Comparison of ENCODE assay signal across 17 cellular contexts in genomic region chr7:84746347-84746746, GRCh38.
DNase-seq lines count a peak whose midpoint lies in the region; ATAC-seq and TF ChIP-seq lines count a peak whose summit lies in the region.
"Had no signal": no experiment of that assay in that cellular context is flagged by ENCODE, and none has a peak within 500 bp of the region (broad histone marks: within the 10 kb centered on the region; RNA-seq: fewer than 3 reads in every experiment).

No MANE protein-coding gene starts in this region.

- peaks cover 20% of the 10 kb centered on the region for H3K4me1 Mint-ChIP-seq in HFFc6 (ENCODE audit: low read depth)
- no peaks in the 10 kb centered on the region for H3K4me1 Mint-ChIP-seq in T-cell

- H3K36me3 ChIP-seq in ACC112 (ENCODE audit: insufficient read depth, low read length): no peaks in the 10 kb centered on the region
- H3K36me3 ChIP-seq: Peyer's patch had no signal

- H3K27me3 Mint-ChIP-seq in HFFc6 (ENCODE audit: insufficient read depth): no peaks in the 10 kb centered on the region
- H3K27me3 Mint-ChIP-seq in T-cell: no peaks in the 10 kb centered on the region
- H3K27me3 Mint-ChIP-seq: natural killer cell treated with Interleukin-12 subunit alpha and Interleukin-12 subunit beta and Interleukin-15 and Interleukin-18, amount 100 ng/mL, for 72 hours had no signal

- H3K27me3 ChIP-seq in ACC112 (ENCODE audit: insufficient read depth, low read length): no peaks in the 10 kb centered on the region
- H3K27me3 ChIP-seq: Peyer's patch had no signal

- peak overlapping the region; percentile 86 for H2AFZ ChIP-seq in ACC112 (ENCODE audit: low read length, unreplicated experiment)

- peak overlapping the region; percentile 28; the same call in 1 of the 2 replicates for H3K4me3 ChIP-seq in ACC112 (ENCODE audit: low read depth, low read length)
- H3K4me3 ChIP-seq: lung, Peyer's patch had no signal

- POLR2A ChIA-PET in T-cell (lab: Charles Lee): no interaction called here

- H3K9me3 Mint-ChIP-seq in HFFc6 (no peaks in the 10 kb centered on the region), T-cell (no peaks in the 10 kb centered on the region)
- H3K9me3 Mint-ChIP-seq: activated T-cell treated with anti-CD3 and anti-CD28 coated beads, Interleukin-2, amount 50 U/mL, for 4 hours had no signal

- H3K27ac Mint-ChIP-seq in HFFc6: peak overlapping the region; percentile 51; the same call in 1 of the 2 replicates
- no peak overlapping the region for H3K27ac Mint-ChIP-seq in T-cell
- H3K27ac Mint-ChIP-seq: activated naive CD8-positive, alpha-beta T cell; natural killer cell treated with Interleukin-12 subunit alpha and Interleukin-12 subunit beta and Interleukin-15 and Interleukin-18, amount 100 ng/mL, for 72 hours had no signal

- TF ChIP-seq CTCF in HFFc6 (IDR thresholded peaks at IDR 0.05): no peak

- H3K27ac ChIP-seq in ACC112 (ENCODE audit: low read depth, low read length): peak overlapping the region; percentile 47; the same call in 1 of the 2 replicates
- H3K27ac ChIP-seq: Peyer's patch had no signal

- no peaks in the 10 kb centered on the region for H3K79me2 ChIP-seq in ACC112 (ENCODE audit: control insufficient read depth, insufficient read depth, low read length, unreplicated experiment)

- no peak for ATAC-seq in T-cell (replicated peaks in 1 of 4)
- ATAC-seq in HG03097 (IDR thresholded peaks at IDR 0.05; ENCODE audit: low FRiP score, unreplicated experiment): no peak
- no peak for ATAC-seq in GM21825 (IDR thresholded peaks at IDR 0.05; ENCODE audit: unreplicated experiment)
- ATAC-seq: activated T-cell treated with anti-CD3 and anti-CD28 coated beads, Interleukin-2, amount 50 U/mL, for 4 hours; natural killer cell treated with Interleukin-12 subunit alpha and Interleukin-12 subunit beta and Interleukin-15 and Interleukin-18, amount 100 ng/mL, for 72 hours had no signal

- H3K4me3 Mint-ChIP-seq in HFFc6 (no peak overlapping the region), T-cell (no peak overlapping the region)
- H3K4me3 Mint-ChIP-seq: activated naive CD8-positive, alpha-beta T cell; activated T-cell treated with anti-CD3 and anti-CD28 coated beads, Interleukin-2, amount 50 U/mL, for 4 hours; natural killer cell treated with Interleukin-12 subunit alpha and Interleukin-12 subunit beta and Interleukin-15 and Interleukin-18, amount 100 ng/mL, for 72 hours had no signal

- H3K36me3 Mint-ChIP-seq in HFFc6 (ENCODE audit: low read depth) (no peaks in the 10 kb centered on the region), T-cell (no peaks in the 10 kb centered on the region)
- H3K36me3 Mint-ChIP-seq: activated naive CD8-positive, alpha-beta T cell; natural killer cell treated with Interleukin-12 subunit alpha and Interleukin-12 subunit beta and Interleukin-15 and Interleukin-18, amount 100 ng/mL, for 72 hours had no signal

- CTCF ChIA-PET in T-cell (lab: Charles Lee): no interaction called here

- DNase-seq in HFFc6 (no peak), dedifferentiated amniotic fluid mesenchymal stem cell (ENCODE audit: extremely low spot score) (peak; percentile 50), myocyte (ENCODE audit: low read depth) (peak; percentile 91), T-cell (no peak)
- no peak for DNase-seq in effector CD8-positive, alpha-beta T cell (lab: John Stamatoyannopoulos, UW)
- DNase-seq: activated CD4-positive, alpha-beta T cell treated with anti-CD3 and anti-CD28 coated beads, Interleukin-2, amount 50 U/mL, for 48 hours; activated T-cell treated with anti-CD3 and anti-CD28 coated beads, Interleukin-2, amount 50 U/mL, for 4 hours; effector memory CD4-positive, alpha-beta T cell; H7; NCI-H774; Peyer's patch had no signal

- peaks cover 12% of the 10 kb centered on the region for H3K4me1 ChIP-seq in ACC112 (ENCODE audit: control insufficient read depth, insufficient read depth, low read length, unreplicated experiment)
- H3K4me1 ChIP-seq: Peyer's patch had no signal

Comparison
In these comparisons a context has a peak if more than half of its experiments do, and no peak if none do; other contexts are left out.
1. DNase-seq: peak in dedifferentiated amniotic fluid mesenchymal stem cell (single experiment) and myocyte (single experiment); none in HFFc6 (single experiment), T-cell (0 of 34) and effector CD8-positive, alpha-beta T cell (single experiment).